In genomic region chr11:47566166-47566546, GRCh38 we compare ENCODE assay signal across 8 cellular contexts. TPM values are rescaled to one million over a fixed set of nuclear protein-coding genes. Genes with fewer than 3 reads are reported as not detected.
DNase-seq lines count a peak whose midpoint lies in the region; ATAC-seq, FAIRE-seq and TF ChIP-seq lines count a peak whose summit lies in the region.

No MANE protein-coding gene starts in this region.

- peak overlapping the region; percentile 94 for H3K4me3 ChIP-seq in GM12878
- H3K4me3 ChIP-seq in lower leg skin (ENCODE audit: low read depth, poor library complexity, severe bottlenecking): peak overlapping the region; percentile 89
- H3K4me3 ChIP-seq in transverse colon: peak overlapping the region; percentile 71 to 91 (median 76)

- H3K9ac ChIP-seq in GM12878 (ENCODE audit: control insufficient read depth, insufficient read depth, low read length): peak overlapping the region; percentile 76

- H3K4me2 ChIP-seq in GM12878 (ENCODE audit: control insufficient read depth, insufficient read depth): peak overlapping the region; percentile 77

- H3K4me3 Mint-ChIP-seq in CD14-positive monocyte: peak overlapping the region; percentile 85 to 91

- H3K4me1 Mint-ChIP-seq in CD14-positive monocyte: peaks cover 12% of the 10 kb centered on the region

- H3K27me3 ChIP-seq in GM12878 (replicated peaks in 1 of 2; ENCODE audit: control insufficient read depth in 2 of 2, insufficient read depth in 2 of 2, low read length in 1 of 2) (no peaks in the 10 kb centered on the region), transverse colon (no peaks in the 10 kb centered on the region)

- no TSS peak for BruUV-seq in GM12878 (replicated peaks; lab: Mats Ljungman, UMichigan)

- peak overlapping the region; percentile 63 to 89 (median 77) for H3K27ac Mint-ChIP-seq in CD14-positive monocyte

- SMC1A ChIA-PET in GM12878 (lab: Charles Lee; ENCODE audit: uncharacterized antibody, unreplicated experiment): interaction anchor here (0.6 to 1.7 kb wide), 4 partner anchors 8 to 76 kb away, joined by 3 to 9 read pairs (median 3); no protein-coding TSS in a partner anchor

- POLR2A ChIA-PET in GM12878 (lab: Charles Lee): interaction anchor here (0.7 to 3.6 kb wide), 9 partner anchors 11 to 1470 kb away, joined by 3 to 16 read pairs (median 5); partner anchors contain the start of genes CELF1, KBTBD4 and NDUFS3

- H3K36me3 ChIP-seq in GM12878 (ENCODE audit: control insufficient read depth in 2 of 2, insufficient read depth in 2 of 2, low read length in 1 of 2) (peaks cover 2 to 10% of the 10 kb centered on the region in 2 experiments; a peak in 3 of 4 replicates), transverse colon (no peaks in the 10 kb centered on the region)

- peaks cover 0 to 2% (median 0%) of the 10 kb centered on the region in 3 donors for H3K27me3 Mint-ChIP-seq in CD14-positive monocyte (ENCODE audit: low read depth in 3 of 3)

- TF ChIP-seq EP300 in GM12878 (IDR thresholded peaks at IDR 0.05; ENCODE audit: borderline replicate concordance in 1 of 2, control insufficient read depth in 1 of 2, low read depth in 2 of 2, low read length in 2 of 2) (no peak), transverse colon (IDR thresholded peaks at IDR 0.05; ENCODE audit: low read depth) (no peak)

- 19% methylated on average over 16 of the region's 16 CpGs for WGBS in GM12878 (ENCODE audit: insufficient coverage, insufficient replicate concordance, low lambda C conversion rate, missing lambda C conversion rate)
- WGBS in lower leg skin, 2 donors: 39 to 40% methylated on average over 16 of the region's 16 CpGs
- WGBS in transverse colon (ENCODE audit: low coverage in 1 of 2), 2 donors: 21 to 65% methylated on average over 5 to 16 of the region's 16 CpGs

- ATAC-seq in HG03135 (IDR thresholded peaks at IDR 0.05; ENCODE audit: unreplicated experiment) (peak; percentile 20), GM12878 (peak; percentile 10; the same call in 2 of the 3 replicates)

- no peaks in the 10 kb centered on the region for H3K9me3 Mint-ChIP-seq in CD14-positive monocyte

- no peak for DNase-seq in CD14-positive monocyte (ENCODE audit: low spot score)
- DNase-seq in GM12878 (ENCODE audit: low read depth, low spot score): no peak
- DNase-seq in lower leg skin (ENCODE audit: low spot score in 2 of 2): peak in 1 of 2 donors; percentile 76
- DNase-seq in transverse colon: no peak
- DNase-seq in NCI-H1105 treated with DMSO at 0.1 percent for 48 hours (lab: John Stamatoyannopoulos, UW): no peak
- no peak for DNase-seq in ureter (ENCODE audit: low spot score)
- DNase-seq in NCI-H128 (lab: John Stamatoyannopoulos, UW; ENCODE audit: unreplicated experiment): no peak

- peaks cover 11 to 16% of the 10 kb centered on the region in 2 donors for H3K36me3 Mint-ChIP-seq in CD14-positive monocyte

- TF ChIP-seq CTCF in CD14-positive monocyte (IDR thresholded peaks at IDR 0.05) (no peak), GM12878 (IDR thresholded peaks at IDR 0.05 in 2 of 3, conservative IDR thresholded peaks at IDR 0.05 in 1 of 3; ENCODE audit: control insufficient read depth in 2 of 3, extremely low read depth in 1 of 3, insufficient read depth in 1 of 3, low read depth in 3 of 3, low read length in 3 of 3) (no peak), lower leg skin (IDR thresholded peaks at IDR 0.05) (no peak), transverse colon (IDR thresholded peaks at IDR 0.05) (no peak)

- no peaks in the 10 kb centered on the region; the same call in 1 of the 2 replicates for H3K4me1 ChIP-seq in GM12878 (ENCODE audit: control insufficient read depth, insufficient read depth, low read length)
- H3K4me1 ChIP-seq in transverse colon: peaks cover 0 to 20% (median 9%) of the 10 kb centered on the region in 4 donors

- TF ChIP-seq RAD21 in GM12878 (IDR thresholded peaks at IDR 0.05; ENCODE audit: insufficient read depth, low read depth, low read length): no peak

- CTCF ChIA-PET in GM12878 (lab: Yijun Ruan, JAX): interaction anchor here (0.8 to 1.5 kb wide), 5 partner anchors 12 to 155 kb away, joined by 3 to 10 read pairs (median 4); partner anchors contain the start of gene CELF1

- RAD21 ChIA-PET in GM12878 (lab: Charles Lee; ENCODE audit: unreplicated experiment): interaction anchor here (0.6 to 2.6 kb wide), 10 partner anchors 12 to 740 kb away, joined by 3 to 8 read pairs (median 3); no protein-coding TSS in a partner anchor

- peaks cover 29% of the 10 kb centered on the region for H3K79me2 ChIP-seq in GM12878 (ENCODE audit: control insufficient read depth, insufficient read depth, low read length)

- no peaks in the 10 kb centered on the region for H4K20me1 ChIP-seq in GM12878 (ENCODE audit: control insufficient read depth, insufficient read depth)

- TF ChIP-seq POLR2A in GM12878 (IDR thresholded peaks at IDR 0.05; ENCODE audit: low read depth, low read length) (no peak), lower leg skin (IDR thresholded peaks at IDR 0.05) (no peak), transverse colon (IDR thresholded peaks at IDR 0.05) (no peak)

- in situ Hi-C loops in GM12878 (cut with MboI): no loop called here
- in situ Hi-C loops in transverse colon (cut with MboI; ENCODE audit: low pct_ligation_motif_present in 1 of 4, low pct_unique_long_range_greater_than_20kb in 1 of 4, low sequenced_read_pairs in 3 of 4): loop anchor here in 1 of 4 donors (25.0 kb wide), 1 partner anchor 104 kb away; no protein-coding TSS in a partner anchor

- H3K27ac ChIP-seq in GM12878 (ENCODE audit: control insufficient read depth, insufficient read depth): peak overlapping the region; percentile 58
- H3K27ac ChIP-seq in transverse colon: peak overlapping the region; percentile 78 to 85 (median 82)

- no peak for FAIRE-seq in GM12878 (lab: Jason Lieb, UNC)

- H2AFZ ChIP-seq in GM12878 (ENCODE audit: control insufficient read depth, low read depth, low read length): peak overlapping the region; percentile 82

- intact Hi-C loops in CD14-positive monocyte (cut with micrococcal nuclease): loop anchor here (5.0 kb wide), 2 partner anchors 79 to 84 kb away; no protein-coding TSS in a partner anchor
- intact Hi-C loops in GM12878 (cut with micrococcal nuclease; ENCODE audit: unreplicated experiment): no loop called here
- intact Hi-C loops in lower leg skin (cut with DNase I; ENCODE audit: low total_unique reads): no loop called here
- intact Hi-C loops in transverse colon (cut with DNase I; ENCODE audit: low total_unique reads): no loop called here

- H3K9me3 ChIP-seq in GM12878 (replicated peaks; ENCODE audit: control insufficient read depth, insufficient read depth, low read length) (no peaks in the 10 kb centered on the region), transverse colon (no peaks in the 10 kb centered on the region)

RNA-seq across cellular contexts. Expression of gene PTPMT1, which starts 0.8 kb away (rescaled TPM):
- 10 to 100 TPM; 83.3 to 87.8 TPM for polyA plus RNA-seq in CD14-positive monocyte
- total RNA-seq in GM12878 (2013; cell fraction: nucleolus; rRNA removed): 33.7 and 39.6 TPM in 2 replicates
- 98.7 and 99.7 TPM in 2 replicates for total RNA-seq in GM12878 (2014; rRNA removed)
- 41.2 and 44.2 TPM in 2 replicates for total RNA-seq in GM12878 (2014; rRNA removed; fragmentation: Illumina TruSeq; extraction: Trizol)
- total RNA-seq in GM12878 (2021): 59.1 and 59.7 TPM in 2 replicates
- polyA plus RNA-seq in GM12878 (2011; ENCODE audit: low read depth): 30.0 TPM
- 45.5 and 50.3 TPM in 2 replicates for polyA plus RNA-seq in GM12878 (2011; rRNA removed)
- polyA plus RNA-seq in GM12878 (2011; cell fraction: cytosol; rRNA removed): 57.0 and 73.0 TPM in 2 replicates
- 20.5 and 25.5 TPM in 2 replicates for polyA plus RNA-seq in GM12878 (2011; cell fraction: nucleus; rRNA removed)
- 43.0 and 46.9 TPM in 2 replicates for polyA plus RNA-seq in GM12878 (2012)
- 57.2 and 59.2 TPM in 2 replicates for polyA plus RNA-seq in GM12878 (2014; fragmentation: Illumina TruSeq; extraction: Trizol)
- polyA plus RNA-seq in GM12878 (2014; fragmentation: Nextera tagmentation; extraction: Ambion mirVana): 10 to 100 TPM; 12.0 to 26.1 TPM
- 106 and 112 TPM in 2 replicates for polyA plus RNA-seq in GM12878 (2014; rRNA removed)
- polyA plus RNA-seq in GM12878 (2016; fragmentation: Nextera tagmentation; extraction: Ambion mirVana): 100 to 1,000 TPM; 108 to 116 TPM
- 19.2 and 21.4 TPM in 2 replicates for polyA minus RNA-seq in GM12878 (2011; rRNA and poly(A)+ RNA removed)
- 11.9 and 12.3 TPM in 2 replicates for polyA minus RNA-seq in GM12878 (2011; cell fraction: cytosol; rRNA and poly(A)+ RNA removed)
- polyA minus RNA-seq in GM12878 (2011; cell fraction: nucleus; rRNA and poly(A)+ RNA removed): 10.9 and 14.8 TPM in 2 replicates
- total RNA-seq in lower leg skin: 100 to 1,000 TPM in 1 of 4 donors, 10 to 100 TPM in 3; 84.1 to 111 (median 90.1) TPM
- total RNA-seq in transverse colon: 10 to 100 TPM; 19.1 to 79.1 (median 74.1) TPM
- 26.8 TPM for total RNA-seq in ureter

RNA-seq across cellular contexts. Expression of gene KBTBD4, which starts 12.6 kb away (rescaled TPM):
- polyA plus RNA-seq in CD14-positive monocyte (10 to 100 TPM; 13.8 to 16.9 TPM), GM12878 (2011; rRNA removed) (28.0 and 29.9 TPM in 2 replicates), GM12878 (2014; fragmentation: Illumina TruSeq; extraction: Trizol) (21.3 and 21.8 TPM in 2 replicates), GM12878 (2014; fragmentation: Nextera tagmentation; extraction: Ambion mirVana) (10 to 100 TPM; 25.4 to 46.4 TPM), GM12878 (2014; rRNA removed) (15.6 and 18.4 TPM in 2 replicates), GM12878 (2016; fragmentation: Nextera tagmentation; extraction: Ambion mirVana) (10 to 100 TPM; 31.4 to 32.5 TPM)
- total RNA-seq in GM12878 (2013; cell fraction: nucleolus; rRNA removed): 10.4 and 10.9 TPM in 2 replicates
- total RNA-seq in GM12878 (2014; rRNA removed) (26.0 and 26.3 TPM in 2 replicates), GM12878 (2014; rRNA removed; fragmentation: Illumina TruSeq; extraction: Trizol) (19.5 and 21.8 TPM in 2 replicates), GM12878 (2021) (20.0 and 20.6 TPM in 2 replicates), lower leg skin (10 to 100 TPM; 19.4 to 28.6 (median 24.9) TPM), transverse colon (10 to 100 TPM in 3 of 4 donors, 1 to 10 TPM in 1; 9.4 to 20.3 (median 16.5) TPM), ureter (17.5 TPM)
- 70.4 TPM for polyA plus RNA-seq in GM12878 (2011; ENCODE audit: low read depth)
- 32.2 and 32.3 TPM in 2 replicates for polyA plus RNA-seq in GM12878 (2011; cell fraction: cytosol; rRNA removed)
- 16.8 and 17.9 TPM in 2 replicates for polyA plus RNA-seq in GM12878 (2011; cell fraction: nucleus; rRNA removed)
- 16.2 and 18.2 TPM in 2 replicates for polyA plus RNA-seq in GM12878 (2012)
- polyA minus RNA-seq in GM12878 (2011; rRNA and poly(A)+ RNA removed): 42.4 and 46.7 TPM in 2 replicates
- polyA minus RNA-seq in GM12878 (2011; cell fraction: cytosol; rRNA and poly(A)+ RNA removed): 8.2 and 9.4 TPM in 2 replicates
- polyA minus RNA-seq in GM12878 (2011; cell fraction: nucleus; rRNA and poly(A)+ RNA removed): 6.5 and 10.8 TPM in 2 replicates

RNA-seq across cellular contexts. Expression of gene NDUFS3, which starts 12.7 kb away (rescaled TPM):
- 100 to 1,000 TPM; 104 to 107 TPM for polyA plus RNA-seq in CD14-positive monocyte
- 39.6 and 43.4 TPM in 2 replicates for total RNA-seq in GM12878 (2013; cell fraction: nucleolus; rRNA removed)
- total RNA-seq in GM12878 (2014; rRNA removed): 107 and 113 TPM in 2 replicates
- 95.5 and 96.3 TPM in 2 replicates for total RNA-seq in GM12878 (2014; rRNA removed; fragmentation: Illumina TruSeq; extraction: Trizol)
- total RNA-seq in GM12878 (2021): 133 and 137 TPM in 2 replicates
- 135 TPM for polyA plus RNA-seq in GM12878 (2011; ENCODE audit: low read depth)
- polyA plus RNA-seq in GM12878 (2011; rRNA removed): 208 and 217 TPM in 2 replicates
- 254 and 256 TPM in 2 replicates for polyA plus RNA-seq in GM12878 (2011; cell fraction: cytosol; rRNA removed)
- polyA plus RNA-seq in GM12878 (2011; cell fraction: nucleus; rRNA removed): 155 and 184 TPM in 2 replicates
- polyA plus RNA-seq in GM12878 (2012): 86.9 and 87.3 TPM in 2 replicates
- polyA plus RNA-seq in GM12878 (2014; fragmentation: Illumina TruSeq; extraction: Trizol): 99.6 and 111 TPM in 2 replicates
- polyA plus RNA-seq in GM12878 (2014; fragmentation: Nextera tagmentation; extraction: Ambion mirVana): 100 to 1,000 TPM in 1 of 2 experiments, 10 to 100 TPM in 1; 22.3 to 101 TPM
- 166 and 179 TPM in 2 replicates for polyA plus RNA-seq in GM12878 (2014; rRNA removed)
- polyA plus RNA-seq in GM12878 (2016; fragmentation: Nextera tagmentation; extraction: Ambion mirVana): 100 to 1,000 TPM; 176 to 186 TPM
- polyA minus RNA-seq in GM12878 (2011; rRNA and poly(A)+ RNA removed): 136 and 156 TPM in 2 replicates
- 27.4 and 40.3 TPM in 2 replicates for polyA minus RNA-seq in GM12878 (2011; cell fraction: cytosol; rRNA and poly(A)+ RNA removed)
- 45.7 and 55.5 TPM in 2 replicates for polyA minus RNA-seq in GM12878 (2011; cell fraction: nucleus; rRNA and poly(A)+ RNA removed)
- 100 to 1,000 TPM in 1 of 4 donors, 10 to 100 TPM in 3; 46.9 to 104 (median 67.7) TPM for total RNA-seq in lower leg skin
- total RNA-seq in transverse colon: 100 to 1,000 TPM in 3 of 4 donors, 10 to 100 TPM in 1; 72.6 to 256 (median 213) TPM
- total RNA-seq in ureter: 95.5 TPM

RNA-seq across cellular contexts. Expression of gene CELF1, which starts 13.2 kb away (rescaled TPM):
- polyA plus RNA-seq in CD14-positive monocyte: 10 to 100 TPM; 27.2 to 39.9 TPM
- total RNA-seq in GM12878 (2013; cell fraction: nucleolus; rRNA removed): 266 and 277 TPM in 2 replicates
- total RNA-seq in GM12878 (2014; rRNA removed): 78.6 and 82.0 TPM in 2 replicates
- total RNA-seq in GM12878 (2014; rRNA removed; fragmentation: Illumina TruSeq; extraction: Trizol): 64.2 and 64.9 TPM in 2 replicates
- 106 and 108 TPM in 2 replicates for total RNA-seq in GM12878 (2021)
- polyA plus RNA-seq in GM12878 (2011; ENCODE audit: low read depth): 31.3 TPM
- polyA plus RNA-seq in GM12878 (2011; rRNA removed): 128 and 130 TPM in 2 replicates
- 83.8 and 85.4 TPM in 2 replicates for polyA plus RNA-seq in GM12878 (2011; cell fraction: cytosol; rRNA removed)
- 169 and 191 TPM in 2 replicates for polyA plus RNA-seq in GM12878 (2011; cell fraction: nucleus; rRNA removed)
- 42.3 and 44.9 TPM in 2 replicates for polyA plus RNA-seq in GM12878 (2012)
- 73.1 and 77.8 TPM in 2 replicates for polyA plus RNA-seq in GM12878 (2014; fragmentation: Illumina TruSeq; extraction: Trizol)
- 10 to 100 TPM; 35.3 to 41.5 TPM for polyA plus RNA-seq in GM12878 (2014; fragmentation: Nextera tagmentation; extraction: Ambion mirVana)
- 83.8 and 92.9 TPM in 2 replicates for polyA plus RNA-seq in GM12878 (2014; rRNA removed)
- 100 to 1,000 TPM; 108 to 109 TPM for polyA plus RNA-seq in GM12878 (2016; fragmentation: Nextera tagmentation; extraction: Ambion mirVana)
- 158 and 170 TPM in 2 replicates for polyA minus RNA-seq in GM12878 (2011; rRNA and poly(A)+ RNA removed)
- 49.4 and 74.5 TPM in 2 replicates for polyA minus RNA-seq in GM12878 (2011; cell fraction: cytosol; rRNA and poly(A)+ RNA removed)
- 75.3 and 124 TPM in 2 replicates for polyA minus RNA-seq in GM12878 (2011; cell fraction: nucleus; rRNA and poly(A)+ RNA removed)
- total RNA-seq in lower leg skin: 10 to 100 TPM; 58.1 to 87.1 (median 78.5) TPM
- 100 to 1,000 TPM in 2 of 4 donors, 10 to 100 TPM in 2; 82.9 to 248 (median 96.7) TPM for total RNA-seq in transverse colon
- 149 TPM for total RNA-seq in ureter

RNA-seq across cellular contexts. Expression of gene FAM180B, which starts 20.3 kb away (rescaled TPM):
- polyA plus RNA-seq in CD14-positive monocyte: not detected
- total RNA-seq in GM12878 (2013; cell fraction: nucleolus; rRNA removed): not detected in 2 replicates
- total RNA-seq in GM12878 (2014; rRNA removed): 0.22 and 0.34 TPM in 2 replicates
- total RNA-seq in GM12878 (2014; rRNA removed; fragmentation: Illumina TruSeq; extraction: Trizol): not detected in 2 replicates
- not detected in 2 replicates for total RNA-seq in GM12878 (2021)
- not detected for polyA plus RNA-seq in GM12878 (2011; ENCODE audit: low read depth)
- polyA plus RNA-seq in GM12878 (2011; rRNA removed): not detected in 2 replicates
- polyA plus RNA-seq in GM12878 (2011; cell fraction: cytosol; rRNA removed): not detected in 2 replicates
- polyA plus RNA-seq in GM12878 (2011; cell fraction: nucleus; rRNA removed): 0.07 and 0.15 TPM in 2 replicates
- polyA plus RNA-seq in GM12878 (2012): not detected in 2 replicates
- polyA plus RNA-seq in GM12878 (2014; fragmentation: Illumina TruSeq; extraction: Trizol): 0.04 TPM in 1 of 2 replicates, not detected in the other
- polyA plus RNA-seq in GM12878 (2014; fragmentation: Nextera tagmentation; extraction: Ambion mirVana): not detected
- 0.14 TPM in 1 of 2 replicates, not detected in the other for polyA plus RNA-seq in GM12878 (2014; rRNA removed)
- polyA plus RNA-seq in GM12878 (2016; fragmentation: Nextera tagmentation; extraction: Ambion mirVana): not detected
- polyA minus RNA-seq in GM12878 (2011; rRNA and poly(A)+ RNA removed): not detected in 2 replicates
- polyA minus RNA-seq in GM12878 (2011; cell fraction: cytosol; rRNA and poly(A)+ RNA removed): not detected in 2 replicates
- 0.36 and 0.96 TPM in 2 replicates for polyA minus RNA-seq in GM12878 (2011; cell fraction: nucleus; rRNA and poly(A)+ RNA removed)
- 1 to 10 TPM in 2 of 4 donors, under 1 TPM in 1, not detected in 1; 0.46 to 6.3 (median 1.4) TPM for total RNA-seq in lower leg skin
- total RNA-seq in transverse colon: under 1 TPM in 1 of 4 donors, not detected in 3; 0.41 TPM
- total RNA-seq in ureter: 0.29 TPM

Comparison
In these comparisons a context has a peak if more than half of its experiments do, and no peak if none do; other contexts are left out.
1. intact Hi-C loops: an anchor here in CD14-positive monocyte (5.0 kb wide); none called in GM12878, lower leg skin and transverse colon.